Comparison of ENCODE assay signal across 24 cellular contexts in the genomic region with DNA sequence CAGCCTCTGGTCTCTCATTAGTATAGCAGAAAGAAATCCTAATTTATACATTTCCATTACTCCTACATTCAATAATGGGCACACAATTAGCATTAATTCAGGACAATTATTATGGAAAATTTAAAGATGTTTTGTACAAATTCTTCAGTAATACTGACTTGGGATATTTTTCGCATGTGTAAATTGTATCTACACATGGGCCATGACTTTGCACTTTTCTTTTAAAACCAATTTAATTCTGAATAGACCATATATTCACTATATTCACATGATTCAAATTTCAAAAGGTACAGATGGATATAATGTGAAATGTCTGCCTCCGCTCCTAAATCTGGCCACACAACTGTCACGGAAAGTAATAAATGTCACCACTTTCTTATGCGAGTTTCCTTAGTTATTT.
"Had no signal": no experiment of that assay in that cellular context is flagged by ENCODE, and none has a peak within 500 bp of the region (broad histone marks: within the 10 kb centered on the region; RNA-seq: fewer than 3 reads in every experiment).

No MANE protein-coding gene starts in this region.

- H3K4me1 ChIP-seq: stomach, suprapubic skin, testis, thyroid gland, tibial artery, tibial nerve, transverse colon, upper lobe of left lung, upper lobe of right lung, uterus, vagina had no signal

- H3K4me3 ChIP-seq: stomach, suprapubic skin, testis, thoracic aorta, thyroid gland, tibial artery, tibial nerve, transverse colon, upper lobe of left lung, upper lobe of right lung, uterus, vagina had no signal

- H3K36me3 ChIP-seq: stomach, suprapubic skin, thoracic aorta, thyroid gland, tibial artery, tibial nerve, transverse colon, upper lobe of left lung, upper lobe of right lung, uterus, vagina had no signal

- FAIRE-seq: urothelium cell line had no signal

- H3K9me3 ChIP-seq: suprapubic skin, testis, thoracic aorta, thyroid gland, tibial artery, transverse colon, upper lobe of left lung, upper lobe of right lung, uterus, vagina had no signal

- H3K27ac ChIP-seq: stomach, suprapubic skin, testis, thoracic aorta, thyroid gland, tibial artery, tibial nerve, transverse colon, upper lobe of left lung, upper lobe of right lung, uterus, vagina had no signal

- DNase-seq: stimulated activated CD4-positive, alpha-beta T cell treated with anti-CD3 and anti-CD28 coated beads, Interleukin-2, amount 100 ng/mL, for 48 hours; stimulated activated CD4-positive, alpha-beta T cell treated with anti-CD3 and anti-CD28 coated beads, Interleukin-4, amount 100 ng/mL, for 1 hour; stimulated activated CD4-positive, alpha-beta T cell treated with anti-CD3 and anti-CD28 coated beads, Interleukin-4, amount 100 ng/mL, for 24 hours; stimulated activated CD4-positive, alpha-beta T cell treated with anti-CD3 and anti-CD28 coated beads, Interleukin-4, amount 100 ng/mL, for 4 hours; stimulated activated naive B cell treated with anti-CD40 and anti-IgM and Interleukin-4, amounts not matched to agents 10 μg/mL and 1 μg/mL and 100 μg/mL, for 72 hours; stimulated activated naive CD4-positive, alpha-beta T cell; stimulated activated naive CD4-positive, alpha-beta T cell treated with Interleukin-2 at 50 U/mL for 16 hours; stimulated activated naive CD8-positive, alpha-beta T cell treated with anti-CD3 and anti-CD28 coated beads, Interleukin-15, amount 100 ng/mL, for 72 hours; stimulated activated naive CD8-positive, alpha-beta T cell treated with anti-CD3 and anti-CD28 coated beads, Interleukin-15, Interleukin-2, amounts not matched to agents 100 U/mL and 50 U/mL, for 24 hours; stomach; testis; thyroid gland; tibial artery; transverse colon; trophoblast cell; upper lobe of left lung; upper lobe of right lung; uterus had no signal

- ATAC-seq: stimulated activated memory B cell treated with anti-CD40 and anti-IgM and Interleukin-4, amounts not matched to agents 10 μg/mL and 1 μg/mL and 100 μg/mL, for 72 hours; stimulated activated naive B cell treated with anti-CD40 and anti-IgM and Interleukin-4, amounts not matched to agents 10 μg/mL and 1 μg/mL and 100 μg/mL, for 72 hours; stimulated activated naive CD8-positive, alpha-beta T cell treated with anti-CD3 and anti-CD28 coated beads, Interleukin-15, amount 100 ng/mL, for 72 hours; stimulated activated naive CD8-positive, alpha-beta T cell treated with anti-CD3 and anti-CD28 coated beads, Interleukin-15, Interleukin-2, amounts not matched to agents 100 U/mL and 50 U/mL, for 24 hours; upper lobe of right lung had no signal

- H3K27me3 ChIP-seq: suprapubic skin, testis, thyroid gland, tibial artery, tibial nerve, transverse colon, upper lobe of left lung, upper lobe of right lung, uterus, vagina had no signal
